ENCODE assay signal across 8 cellular contexts in genomic region chr11:125123947-125124633, GRCh38. TPM values are rescaled to one million over a fixed set of nuclear protein-coding genes. Genes with fewer than 3 reads are reported as not detected.
DNase-seq lines count a peak whose midpoint lies in the region; ATAC-seq and TF ChIP-seq lines count a peak whose summit lies in the region.

No MANE protein-coding gene starts in this region.

- H3K27ac Mint-ChIP-seq in activated naive CD4-positive, alpha-beta T cell treated with anti-CD3 and anti-CD28 coated beads, Interleukin-2, amount 10 ng/mL, durations not matched to agents 7 days and 5 days = no peak overlapping the region

- ATAC-seq in HG02973 (IDR thresholded peaks at IDR 0.05; ENCODE audit: unreplicated experiment) (peak; percentile 82), right cardiac atrium (peak; percentile 90 to 92)

- H3K27ac ChIP-seq in right cardiac atrium (ENCODE audit: low read length) (no peak overlapping the region), spleen (peak overlapping the region in 4 of 8 donors; percentile 0 to 56 (median 40)), sigmoid colon (no peak overlapping the region)

- H3K9me3 Mint-ChIP-seq in activated naive CD4-positive, alpha-beta T cell treated with anti-CD3 and anti-CD28 coated beads, Interleukin-2, amount 10 ng/mL, durations not matched to agents 7 days and 5 days = no peaks in the 10 kb centered on the region

- H3K4me3 Mint-ChIP-seq in activated naive CD4-positive, alpha-beta T cell treated with anti-CD3 and anti-CD28 coated beads, Interleukin-2, amount 10 ng/mL, durations not matched to agents 7 days and 5 days = no peak overlapping the region

- H3K36me3 ChIP-seq in spleen = no peaks in the 10 kb centered on the region
- no peaks in the 10 kb centered on the region for H3K36me3 ChIP-seq in sigmoid colon

- TF ChIP-seq CTCF in spleen (IDR thresholded peaks at IDR 0.05 in 8 of 11, conservative IDR thresholded peaks at IDR 0.05 in 3 of 11) = peak in 9 of 11 experiments; percentile 10 to 70 (median 55)
- TF ChIP-seq CTCF in sigmoid colon (IDR thresholded peaks at IDR 0.05) = no peak

- H3K27me3 Mint-ChIP-seq in activated naive CD4-positive, alpha-beta T cell treated with anti-CD3 and anti-CD28 coated beads, Interleukin-2, amount 10 ng/mL, durations not matched to agents 7 days and 5 days = peaks cover 49% of the 10 kb centered on the region

- CTCF ChIA-PET in activated naive CD4-positive, alpha-beta T cell treated with anti-CD3 and anti-CD28 coated beads, Interleukin-2, amount 10 ng/mL, durations not matched to agents 7 days and 5 days (lab: Charles Lee) = interaction anchor here (0.7 to 3.0 kb wide), 11 partner anchors 10 to 224 kb away, joined by 3 to 20 read pairs (median 4); partner anchors contain the start of gene TMEM218

- WGBS in right cardiac atrium = 58% methylated on average over 10 of the region's 10 CpGs
- WGBS in spleen, 5 donors = 59 to 70% (median 64%) methylated on average over 10 of the region's 10 CpGs
- 57 to 68% methylated on average over 10 of the region's 10 CpGs for WGBS in sigmoid colon, 2 donors

- H3K36me3 Mint-ChIP-seq in activated naive CD4-positive, alpha-beta T cell treated with anti-CD3 and anti-CD28 coated beads, Interleukin-2, amount 10 ng/mL, durations not matched to agents 7 days and 5 days = no peaks in the 10 kb centered on the region

- H3K4me3 ChIP-seq in right cardiac atrium (ENCODE audit: low read length) (no peak overlapping the region), spleen (peak overlapping the region in 1 of 8 donors; percentile 45), sigmoid colon (no peak overlapping the region)

- TF ChIP-seq EP300 in sigmoid colon (IDR thresholded peaks at IDR 0.05) = no peak

- TF ChIP-seq POLR2A in spleen (IDR thresholded peaks at IDR 0.05) (no peak), sigmoid colon (IDR thresholded peaks at IDR 0.05) (no peak)

- intact Hi-C loops in right cardiac atrium (cut with DNase I) = no loop called here
- intact Hi-C loops in spleen (cut with DNase I; ENCODE audit: low total_unique reads) = no loop called here
- intact Hi-C loops in sigmoid colon (cut with DNase I) = no loop called here

- peaks cover 3% of the 10 kb centered on the region for H3K4me1 ChIP-seq in right cardiac atrium (ENCODE audit: control insufficient read depth, insufficient read depth, low read length)
- peaks cover 0 to 11% (median 6%) of the 10 kb centered on the region in 6 donors for H3K4me1 ChIP-seq in spleen
- no peaks in the 10 kb centered on the region for H3K4me1 ChIP-seq in sigmoid colon

- H3K4me1 Mint-ChIP-seq in activated naive CD4-positive, alpha-beta T cell treated with anti-CD3 and anti-CD28 coated beads, Interleukin-2, amount 10 ng/mL, durations not matched to agents 7 days and 5 days = peaks cover 4% of the 10 kb centered on the region

- peak; percentile 36 for DNase-seq in activated CD8-positive, alpha-beta memory T cell treated with anti-CD3 and anti-CD28 coated beads, Interleukin-2, amount 50 U/mL, for 4 hours
- DNase-seq in activated CD8-positive, alpha-beta memory T cell treated with anti-CD3 and anti-CD28 coated beads, Interleukin-2, amount 50 U/mL, for 48 hours = no peak
- DNase-seq in NCI-H69 (lab: John Stamatoyannopoulos, UW) (peak; percentile 70), right cardiac atrium (peak; percentile 67 to 87 (median 81)), spleen (peak; percentile 75), sigmoid colon (no peak)
- DNase-seq in activated naive CD4-positive, alpha-beta T cell treated with anti-CD3 and anti-CD28 coated beads, Interleukin-2, amount 10 ng/mL, durations not matched to agents 7 days and 5 days = peak; percentile 56

- no peaks in the 10 kb centered on the region for H3K9me3 ChIP-seq in right cardiac atrium (ENCODE audit: control insufficient read depth, low read length)
- no peaks in the 10 kb centered on the region for H3K9me3 ChIP-seq in spleen
- H3K9me3 ChIP-seq in sigmoid colon = no peaks in the 10 kb centered on the region

- no peaks in the 10 kb centered on the region for H3K27me3 ChIP-seq in right cardiac atrium (ENCODE audit: control insufficient read depth, insufficient read depth)
- H3K27me3 ChIP-seq in spleen (replicated peaks in 1 of 7) = peaks cover 0 to 12% (median 0%) of the 10 kb centered on the region in 7 donors
- H3K27me3 ChIP-seq in sigmoid colon = peaks cover 0 to 2% (median 0%) of the 10 kb centered on the region in 3 donors

RNA-seq across cellular contexts. Expression of gene TMEM218, which starts 12.7 kb away (rescaled TPM):
- total RNA-seq in right cardiac atrium (10 to 100 TPM; 11.1 to 13.2 (median 11.7) TPM), spleen (10 to 100 TPM; 12.0 to 23.1 (median 17.9) TPM), sigmoid colon (10 to 100 TPM; 14.0 to 34.6 (median 26.0) TPM)
- polyA plus RNA-seq in right cardiac atrium (14.1 TPM), spleen (10 to 100 TPM; 28.0 to 34.7 (median 30.1) TPM), sigmoid colon (10 to 100 TPM; 12.0 to 23.3 (median 15.6) TPM)

RNA-seq across cellular contexts. Expression of gene PKNOX2, which starts 40.5 kb away (rescaled TPM):
- total RNA-seq in right cardiac atrium (10 to 100 TPM; 12.5 to 20.2 (median 18.8) TPM), spleen (1 to 10 TPM; 2.7 to 8.9 (median 4.7) TPM), sigmoid colon (1 to 10 TPM; 1.4 to 4.7 (median 1.7) TPM)
- polyA plus RNA-seq in right cardiac atrium (8.1 TPM), spleen (1 to 10 TPM in 1 of 3 donors, under 1 TPM in 2; 0.80 to 1.6 (median 0.80) TPM), sigmoid colon (1 to 10 TPM in 1 of 3 donors, under 1 TPM in 2; 0.23 to 1.2 (median 0.60) TPM)

Comparison
In these comparisons a context has a peak if more than half of its experiments do, and no peak if none do; other contexts are left out.
1. DNase-seq: peak in activated CD8-positive, alpha-beta memory T cell treated with anti-CD3 and anti-CD28 coated beads, Interleukin-2, amount 50 U/mL, for 4 hours (single experiment), NCI-H69 (single experiment), activated naive CD4-positive, alpha-beta T cell treated with anti-CD3 and anti-CD28 coated beads, Interleukin-2, amount 10 ng/mL, durations not matched to agents 7 days and 5 days (single experiment), right cardiac atrium (3 of 3) and spleen (single experiment); none in activated CD8-positive, alpha-beta memory T cell treated with anti-CD3 and anti-CD28 coated beads, Interleukin-2, amount 50 U/mL, for 48 hours (single experiment) and sigmoid colon (single experiment).
2. CTCF ChIP-seq: peak in spleen (9 of 11); none in sigmoid colon (0 of 4).